In genomic region chr2:145682536-145683157, GRCh38 we compare ENCODE assay signal across 18 cellular contexts.
A peak's percentile ranks its signal among the peaks of the same experiment; 100 is the strongest.
DNase-seq lines count a peak whose midpoint lies in the region; FAIRE-seq and TF ChIP-seq lines count a peak whose summit lies in the region.
"Had no signal": no experiment of that assay in that cellular context is flagged by ENCODE, and none has a peak within 500 bp of the region (broad histone marks: within the 10 kb centered on the region; RNA-seq: fewer than 3 reads in every experiment).

No MANE protein-coding gene starts in this region.

- no peak overlapping the region for H3K23ac ChIP-seq in mesendoderm (ENCODE audit: low read length)

- H3K4me3 ChIP-seq in mammary epithelial cell (replicated peaks in 1 of 3; ENCODE audit: insufficient read depth in 1 of 3, low read depth in 2 of 3, low read length in 3 of 3) (no peak overlapping the region), mesendoderm (ENCODE audit: low read length) (no peak overlapping the region), ascending aorta (no peak overlapping the region)
- H3K4me3 ChIP-seq: sigmoid colon, tibial nerve had no signal

- FAIRE-seq in GM19239 (lab: Jason Lieb, UNC) = no peak
- FAIRE-seq: astrocyte had no signal

- H3K27me3 ChIP-seq in mammary epithelial cell (ENCODE audit: insufficient read depth, low read length) = no peaks in the 10 kb centered on the region
- no peaks in the 10 kb centered on the region for H3K27me3 ChIP-seq in mesendoderm (ENCODE audit: insufficient read depth, low read length, poor library complexity)
- H3K27me3 ChIP-seq in ascending aorta = no peaks in the 10 kb centered on the region
- H3K27me3 ChIP-seq: BE2C, sigmoid colon, tibial nerve had no signal

- H3K9ac ChIP-seq in mammary epithelial cell (ENCODE audit: insufficient read depth, low read length) (no peak overlapping the region), mesendoderm (ENCODE audit: low read length) (no peak overlapping the region)

- no peak overlapping the region for H2AK5ac ChIP-seq in mesendoderm (ENCODE audit: low read length)

- H3K4me1 ChIP-seq in mammary epithelial cell (ENCODE audit: insufficient read depth, low read length) (peaks cover 24% of the 10 kb centered on the region), mesendoderm (ENCODE audit: control insufficient read depth, low read depth, low read length) (peaks cover 4% of the 10 kb centered on the region), ascending aorta (no peaks in the 10 kb centered on the region)
- H3K4me1 ChIP-seq: BE2C, sigmoid colon, tibial nerve had no signal

- no peaks in the 10 kb centered on the region for H3K79me2 ChIP-seq in mammary epithelial cell (ENCODE audit: insufficient read depth, low read length)
- H3K79me2 ChIP-seq in mesendoderm (ENCODE audit: control insufficient read depth, insufficient read depth, low read length) = no peaks in the 10 kb centered on the region

- no peak overlapping the region for H2BK15ac ChIP-seq in mesendoderm (replicated peaks; ENCODE audit: low read depth)

- H4K5ac ChIP-seq in mesendoderm (ENCODE audit: low read length) = no peak overlapping the region

- peak overlapping the region; percentile 60 for H2AFZ ChIP-seq in mammary epithelial cell (ENCODE audit: low read depth, low read length)

- CTCF ChIA-PET in mammary epithelial cell (lab: Charles Lee; ENCODE audit: low non-redundant PET) = interaction anchor here (0.9 kb wide), 1 partner anchor 99 kb away, joined by 7 read pairs; no protein-coding TSS in a partner anchor

- H3K9me3 ChIP-seq in mammary epithelial cell (replicated peaks; ENCODE audit: insufficient read depth, low read length) = no peaks in the 10 kb centered on the region
- peaks cover 0 to 4% of the 10 kb centered on the region in 2 donors for H3K9me3 ChIP-seq in ascending aorta
- H3K9me3 ChIP-seq: BE2C, sigmoid colon, tibial nerve had no signal

- intact Hi-C loops in mammary epithelial cell (cut with micrococcal nuclease) = no loop called here
- intact Hi-C loops in ascending aorta (cut with DNase I) = no loop called here

- H3K56ac ChIP-seq in mesendoderm (ENCODE audit: low read length) = no peak overlapping the region

- H3K4me2 ChIP-seq in mammary epithelial cell (ENCODE audit: insufficient read depth, low read depth, low read length) (peak overlapping the region; percentile 41), mesendoderm (ENCODE audit: low read length) (no peak overlapping the region)

- H4K20me1 ChIP-seq in mammary epithelial cell (ENCODE audit: insufficient read depth, low read length) = no peaks in the 10 kb centered on the region

- in situ Hi-C loops in mammary epithelial cell (cut with MboI; ENCODE audit: low sequenced_read_pairs in 2 of 2) = no loop called here

- no peak overlapping the region for H3K18ac ChIP-seq in mesendoderm (ENCODE audit: low read length)

- no peak for TF ChIP-seq CTCF in mammary epithelial cell (conservative IDR thresholded peaks at IDR 0.05 in 1 of 2, IDR thresholded peaks at IDR 0.05 in 1 of 2; ENCODE audit: extremely low read depth in 1 of 2, insufficient read depth in 1 of 2, low read depth in 1 of 2, low read length in 2 of 2)
- TF ChIP-seq CTCF in ascending aorta (IDR thresholded peaks at IDR 0.05) = no peak

- H3K27ac ChIP-seq in mammary epithelial cell (ENCODE audit: insufficient read depth, low read depth, low read length) (peak overlapping the region; percentile 71), mesendoderm (ENCODE audit: low read depth, low read length) (no peak overlapping the region), ascending aorta (no peak overlapping the region)
- H3K27ac ChIP-seq: sigmoid colon, tibial nerve had no signal

- no peak overlapping the region for H4K8ac ChIP-seq in mesendoderm (ENCODE audit: low read depth, low read length)

- no TSS peak for BruUV-seq in mammary epithelial cell (replicated peaks; lab: Mats Ljungman, UMichigan)

- H2BK5ac ChIP-seq in mesendoderm (ENCODE audit: low read length) = no peak overlapping the region

- no peak overlapping the region for H2BK120ac ChIP-seq in mesendoderm (ENCODE audit: low read depth, low read length)

- H3K79me1 ChIP-seq in mesendoderm (ENCODE audit: low read length) = no peaks in the 10 kb centered on the region

- H3K36me3 ChIP-seq in mammary epithelial cell (ENCODE audit: insufficient read depth, low read length) (no peaks in the 10 kb centered on the region), mesendoderm (ENCODE audit: control insufficient read depth, insufficient read depth, low read length) (no peaks in the 10 kb centered on the region), ascending aorta (no peaks in the 10 kb centered on the region)
- H3K36me3 ChIP-seq: BE2C, sigmoid colon, tibial nerve had no signal

- DNase-seq in ELR (ENCODE audit: low read depth) (peak; percentile 53), NCI-H460 (ENCODE audit: extremely low read depth, low read depth) (peak; percentile 63), mammary epithelial cell (peak; percentile 80), mesendoderm (peak; percentile 29), cerebellar nuclear complex (lab: John Stamatoyannopoulos, UW) (no peak), T-helper 2 cell (no peak), GM19239 (ENCODE audit: insufficient read length, low spot score) (no peak), ascending aorta (ENCODE audit: low spot score in 2 of 2) (no peak)
- DNase-seq: activated CD4-positive, CD25-positive, alpha-beta regulatory T cell; activated effector memory CD4-positive, alpha-beta T cell treated with anti-CD3 and anti-CD28 coated beads, Interleukin-2, amount 50 U/mL, for 16 hours; BE2C; DMS153; NCI-H1436 treated with DMSO at 0.1 percent for 48 hours; NCI-H2227 treated with DMSO at 0.1 percent for 48 hours; sigmoid colon; stimulated activated CD4-positive, alpha-beta T cell treated with anti-CD3 and anti-CD28 coated beads, Interleukin-4, amount 100 ng/mL, for 24 hours had no signal

- H3K4ac ChIP-seq in mesendoderm (ENCODE audit: low read depth, low read length) = no peak overlapping the region

- dilution Hi-C loops in mammary epithelial cell (cut with HindIII; ENCODE audit: low sequenced_read_pairs) = no loop called here

Comparison
In these comparisons a context has a peak if more than half of its experiments do, and no peak if none do; other contexts are left out.
1. DNase-seq: peak in ELR (single experiment), NCI-H460 (single experiment), mammary epithelial cell (single experiment) and mesendoderm (single experiment); none in cerebellar nuclear complex (0 of 2), T-helper 2 cell (0 of 5), GM19239 (single experiment) and ascending aorta (0 of 2).